Comparison of ENCODE assay signal across 1 cellular context in the genomic region with DNA sequence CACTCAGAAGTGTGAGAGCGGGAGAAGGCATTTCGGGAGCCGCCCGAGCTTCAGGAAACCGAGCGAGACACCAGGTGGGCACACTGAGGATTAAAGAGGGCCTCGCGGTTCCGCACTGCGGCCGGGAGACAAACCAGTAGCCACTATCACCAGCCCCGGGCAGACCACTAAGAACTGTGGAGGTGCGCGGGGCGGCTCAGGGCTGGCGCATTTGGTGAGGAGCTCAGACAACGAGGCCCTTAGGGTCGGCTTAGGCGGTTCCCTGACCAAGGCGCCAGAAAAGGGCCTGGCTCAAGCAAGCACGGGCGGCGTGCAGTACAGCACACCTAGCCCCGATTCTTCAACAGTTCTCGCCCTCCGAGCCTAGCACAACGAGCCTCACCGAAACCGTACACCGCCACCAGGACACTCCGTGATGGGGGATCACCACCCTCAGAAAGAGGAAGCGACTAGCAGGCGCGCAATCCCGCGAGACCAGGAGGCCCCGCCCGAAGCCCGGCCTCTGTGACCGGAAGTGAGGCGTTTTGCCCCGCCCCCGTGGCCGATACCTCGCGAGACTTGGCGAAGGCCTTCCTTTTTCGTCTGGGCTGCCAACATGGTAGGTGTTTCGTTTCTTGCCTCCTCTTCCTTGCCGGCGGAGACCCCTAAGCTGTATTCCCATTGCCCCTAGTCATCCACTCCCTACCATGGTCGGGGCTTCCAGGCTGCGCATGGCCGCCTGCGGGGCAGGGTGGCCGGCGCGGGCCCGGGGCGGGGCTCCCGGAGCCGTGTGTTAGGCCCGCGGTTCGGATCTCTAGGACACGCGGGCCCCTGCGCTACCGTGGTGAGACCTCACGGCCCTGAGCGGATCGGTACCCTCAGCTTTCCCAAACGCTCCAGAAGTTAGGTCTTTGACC.
TF ChIP-seq lines count a peak whose summit lies in the region.

A gene (plus strand): TSS at position 574 of the 896 bp plus-strand sequence. CDS start 22 bp downstream, at position 596.
A gene with protein sequence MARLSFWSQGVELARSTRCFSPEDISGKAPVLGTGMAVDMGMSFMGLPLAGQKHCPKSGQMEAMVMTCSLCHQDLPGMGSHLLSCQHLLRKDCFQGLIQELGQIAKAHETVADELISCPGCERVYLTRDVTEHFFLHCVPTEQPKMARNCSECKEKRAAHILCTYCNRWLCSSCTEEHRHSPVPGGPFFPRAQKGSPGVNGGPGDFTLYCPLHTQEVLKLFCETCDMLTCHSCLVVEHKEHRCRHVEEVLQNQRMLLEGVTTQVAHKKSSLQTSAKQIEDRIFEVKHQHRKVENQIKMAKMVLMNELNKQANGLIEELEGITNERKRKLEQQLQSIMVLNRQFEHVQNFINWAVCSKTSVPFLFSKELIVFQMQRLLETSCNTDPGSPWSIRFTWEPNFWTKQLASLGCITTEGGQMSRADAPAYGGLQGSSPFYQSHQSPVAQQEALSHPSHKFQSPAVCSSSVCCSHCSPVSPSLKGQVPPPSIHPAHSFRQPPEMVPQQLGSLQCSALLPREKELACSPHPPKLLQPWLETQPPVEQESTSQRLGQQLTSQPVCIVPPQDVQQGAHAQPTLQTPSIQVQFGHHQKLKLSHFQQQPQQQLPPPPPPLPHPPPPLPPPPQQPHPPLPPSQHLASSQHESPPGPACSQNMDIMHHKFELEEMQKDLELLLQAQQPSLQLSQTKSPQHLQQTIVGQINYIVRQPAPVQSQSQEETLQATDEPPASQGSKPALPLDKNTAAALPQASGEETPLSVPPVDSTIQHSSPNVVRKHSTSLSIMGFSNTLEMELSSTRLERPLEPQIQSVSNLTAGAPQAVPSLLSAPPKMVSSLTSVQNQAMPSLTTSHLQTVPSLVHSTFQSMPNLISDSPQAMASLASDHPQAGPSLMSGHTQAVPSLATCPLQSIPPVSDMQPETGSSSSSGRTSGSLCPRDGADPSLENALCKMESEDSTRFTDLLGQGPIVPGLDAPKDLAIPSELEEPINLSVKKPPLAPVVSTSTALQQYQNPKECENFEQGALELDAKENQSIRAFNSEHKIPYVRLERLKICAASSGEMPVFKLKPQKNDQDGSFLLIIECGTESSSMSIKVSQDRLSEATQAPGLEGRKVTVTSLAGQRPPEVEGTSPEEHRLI (N-terminal part only) (minus strand): TSS at position 447 of the 896 bp plus-strand sequence. CDS start 10,391 bp downstream, outside the sequence.

TF ChIP-seq in WTC11, 78 proteins besides CTCF, POLR2A, EP300 and RAD21 (continued from another document and continues in another):
- TF ChIP-seq FOXP1 (CRISPR knock-in tag; IDR thresholded peaks at IDR 0.05; ENCODE audit: borderline replicate concordance) (no peak; the same call in 1 of the 2 replicates), CREB1 (CRISPR knock-in tag; IDR thresholded peaks at IDR 0.05) (no peak), NFATC4 (CRISPR knock-in tag; IDR thresholded peaks at IDR 0.05) (peak; percentile 52; the same call in 1 of the 2 replicates), ZNF219 (CRISPR knock-in tag; IDR thresholded peaks at IDR 0.05; ENCODE audit: borderline replicate concordance) (peak; percentile 20; the same call in 1 of the 2 replicates), ZNF263 (CRISPR knock-in tag; IDR thresholded peaks at IDR 0.05; ENCODE audit: low read depth) (no peak), FOXK1 (CRISPR knock-in tag; IDR thresholded peaks at IDR 0.05) (peak; percentile 70; the same call in 1 of the 2 replicates), KAT7 (CRISPR knock-in tag; IDR thresholded peaks at IDR 0.05; ENCODE audit: borderline replicate concordance) (no peak), TP53 (CRISPR knock-in tag; IDR thresholded peaks at IDR 0.05) (no peak), ATF1 (CRISPR knock-in tag; IDR thresholded peaks at IDR 0.05) (0 out of 2 replicates have a peak, but pooled peaks have one; percentile 18), EMX1 (CRISPR knock-in tag; IDR thresholded peaks at IDR 0.05) (no peak; the same call in none of the 2 replicates), NR3C1 (CRISPR knock-in tag; conservative IDR thresholded peaks at IDR 0.05; ENCODE audit: low read depth) (no peak), ELF4 (CRISPR knock-in tag; IDR thresholded peaks at IDR 0.05; ENCODE audit: low read depth) (no peak), GRHL2 (CRISPR knock-in tag; IDR thresholded peaks at IDR 0.05; ENCODE audit: insufficient replicate concordance, severe bottlenecking) (no peak), ZNF423 (CRISPR knock-in tag; IDR thresholded peaks at IDR 0.05) (no peak), ZNF317 (CRISPR knock-in tag; IDR thresholded peaks at IDR 0.05; ENCODE audit: borderline replicate concordance, low read depth) (no peak), RELA (CRISPR knock-in tag; IDR thresholded peaks at IDR 0.05; ENCODE audit: borderline replicate concordance) (0 out of 2 replicates have a peak, but pooled peaks have one; percentile 5), CREM (CRISPR knock-in tag; IDR thresholded peaks at IDR 0.05) (peak; percentile 87), HMGA2 (CRISPR knock-in tag; IDR thresholded peaks at IDR 0.05) (no peak; the same call in 1 of the 2 replicates), SOX15 (CRISPR knock-in tag; IDR thresholded peaks at IDR 0.05) (no peak)
- TF ChIP-seq, protein P1, sequence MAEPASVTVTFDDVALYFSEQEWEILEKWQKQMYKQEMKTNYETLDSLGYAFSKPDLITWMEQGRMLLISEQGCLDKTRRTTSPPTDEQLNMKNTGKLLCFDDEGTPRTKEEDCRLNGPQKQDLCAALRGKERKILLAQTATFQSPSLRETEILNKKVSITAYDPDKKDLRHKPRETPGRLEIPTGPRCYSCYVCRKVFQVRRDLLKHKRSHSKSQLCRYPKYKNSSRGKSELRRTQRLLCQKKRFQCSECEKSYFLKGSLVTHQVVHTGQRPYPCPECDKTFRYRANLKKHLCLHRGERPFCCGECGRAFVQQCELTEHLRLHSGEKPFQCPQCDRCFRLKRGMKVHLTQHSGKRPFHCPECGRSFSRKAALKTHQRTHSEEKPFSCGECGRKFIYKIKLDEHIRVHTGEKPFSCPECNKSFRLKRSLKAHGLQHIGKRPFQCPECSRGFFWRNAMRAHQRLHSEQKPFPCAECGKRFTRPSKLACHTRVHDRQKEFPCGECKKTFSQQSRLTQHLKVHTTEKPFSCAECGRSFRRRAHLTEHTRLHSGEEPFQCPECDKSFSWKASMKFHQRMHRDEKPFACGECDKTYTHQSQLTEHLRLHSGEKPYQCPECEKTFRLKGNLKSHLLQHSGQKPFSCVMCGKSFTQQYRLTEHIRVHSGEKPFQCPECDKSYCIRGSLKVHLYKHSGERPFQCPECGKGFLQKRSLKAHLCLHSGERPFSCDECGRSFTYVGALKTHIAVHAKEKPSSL (CRISPR knock-in tag; conservative IDR thresholded peaks at IDR 0.05): no peak
- TF ChIP-seq, protein P2, sequence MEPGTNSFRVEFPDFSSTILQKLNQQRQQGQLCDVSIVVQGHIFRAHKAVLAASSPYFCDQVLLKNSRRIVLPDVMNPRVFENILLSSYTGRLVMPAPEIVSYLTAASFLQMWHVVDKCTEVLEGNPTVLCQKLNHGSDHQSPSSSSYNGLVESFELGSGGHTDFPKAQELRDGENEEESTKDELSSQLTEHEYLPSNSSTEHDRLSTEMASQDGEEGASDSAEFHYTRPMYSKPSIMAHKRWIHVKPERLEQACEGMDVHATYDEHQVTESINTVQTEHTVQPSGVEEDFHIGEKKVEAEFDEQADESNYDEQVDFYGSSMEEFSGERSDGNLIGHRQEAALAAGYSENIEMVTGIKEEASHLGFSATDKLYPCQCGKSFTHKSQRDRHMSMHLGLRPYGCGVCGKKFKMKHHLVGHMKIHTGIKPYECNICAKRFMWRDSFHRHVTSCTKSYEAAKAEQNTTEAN (CRISPR knock-in tag; IDR thresholded peaks at IDR 0.05): 0 out of 2 replicates have a peak, but pooled peaks have one; percentile 54
- TF ChIP-seq, protein P3, sequence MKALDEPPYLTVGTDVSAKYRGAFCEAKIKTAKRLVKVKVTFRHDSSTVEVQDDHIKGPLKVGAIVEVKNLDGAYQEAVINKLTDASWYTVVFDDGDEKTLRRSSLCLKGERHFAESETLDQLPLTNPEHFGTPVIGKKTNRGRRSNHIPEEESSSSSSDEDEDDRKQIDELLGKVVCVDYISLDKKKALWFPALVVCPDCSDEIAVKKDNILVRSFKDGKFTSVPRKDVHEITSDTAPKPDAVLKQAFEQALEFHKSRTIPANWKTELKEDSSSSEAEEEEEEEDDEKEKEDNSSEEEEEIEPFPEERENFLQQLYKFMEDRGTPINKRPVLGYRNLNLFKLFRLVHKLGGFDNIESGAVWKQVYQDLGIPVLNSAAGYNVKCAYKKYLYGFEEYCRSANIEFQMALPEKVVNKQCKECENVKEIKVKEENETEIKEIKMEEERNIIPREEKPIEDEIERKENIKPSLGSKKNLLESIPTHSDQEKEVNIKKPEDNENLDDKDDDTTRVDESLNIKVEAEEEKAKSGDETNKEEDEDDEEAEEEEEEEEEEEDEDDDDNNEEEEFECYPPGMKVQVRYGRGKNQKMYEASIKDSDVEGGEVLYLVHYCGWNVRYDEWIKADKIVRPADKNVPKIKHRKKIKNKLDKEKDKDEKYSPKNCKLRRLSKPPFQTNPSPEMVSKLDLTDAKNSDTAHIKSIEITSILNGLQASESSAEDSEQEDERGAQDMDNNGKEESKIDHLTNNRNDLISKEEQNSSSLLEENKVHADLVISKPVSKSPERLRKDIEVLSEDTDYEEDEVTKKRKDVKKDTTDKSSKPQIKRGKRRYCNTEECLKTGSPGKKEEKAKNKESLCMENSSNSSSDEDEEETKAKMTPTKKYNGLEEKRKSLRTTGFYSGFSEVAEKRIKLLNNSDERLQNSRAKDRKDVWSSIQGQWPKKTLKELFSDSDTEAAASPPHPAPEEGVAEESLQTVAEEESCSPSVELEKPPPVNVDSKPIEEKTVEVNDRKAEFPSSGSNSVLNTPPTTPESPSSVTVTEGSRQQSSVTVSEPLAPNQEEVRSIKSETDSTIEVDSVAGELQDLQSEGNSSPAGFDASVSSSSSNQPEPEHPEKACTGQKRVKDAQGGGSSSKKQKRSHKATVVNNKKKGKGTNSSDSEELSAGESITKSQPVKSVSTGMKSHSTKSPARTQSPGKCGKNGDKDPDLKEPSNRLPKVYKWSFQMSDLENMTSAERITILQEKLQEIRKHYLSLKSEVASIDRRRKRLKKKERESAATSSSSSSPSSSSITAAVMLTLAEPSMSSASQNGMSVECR (CRISPR knock-in tag; IDR thresholded peaks at IDR 0.05; ENCODE audit: borderline replicate concordance): peak; percentile 91
- TF ChIP-seq, protein P4, sequence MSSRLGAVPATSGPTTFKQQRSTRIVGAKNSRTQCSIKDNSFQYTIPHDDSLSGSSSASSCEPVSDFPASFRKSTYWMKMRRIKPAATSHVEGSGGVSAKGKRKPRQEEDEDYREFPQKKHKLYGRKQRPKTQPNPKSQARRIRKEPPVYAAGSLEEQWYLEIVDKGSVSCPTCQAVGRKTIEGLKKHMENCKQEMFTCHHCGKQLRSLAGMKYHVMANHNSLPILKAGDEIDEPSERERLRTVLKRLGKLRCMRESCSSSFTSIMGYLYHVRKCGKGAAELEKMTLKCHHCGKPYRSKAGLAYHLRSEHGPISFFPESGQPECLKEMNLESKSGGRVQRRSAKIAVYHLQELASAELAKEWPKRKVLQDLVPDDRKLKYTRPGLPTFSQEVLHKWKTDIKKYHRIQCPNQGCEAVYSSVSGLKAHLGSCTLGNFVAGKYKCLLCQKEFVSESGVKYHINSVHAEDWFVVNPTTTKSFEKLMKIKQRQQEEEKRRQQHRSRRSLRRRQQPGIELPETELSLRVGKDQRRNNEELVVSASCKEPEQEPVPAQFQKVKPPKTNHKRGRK (CRISPR knock-in tag; IDR thresholded peaks at IDR 0.05; ENCODE audit: borderline replicate concordance): no peak
- TF ChIP-seq, protein P5, sequence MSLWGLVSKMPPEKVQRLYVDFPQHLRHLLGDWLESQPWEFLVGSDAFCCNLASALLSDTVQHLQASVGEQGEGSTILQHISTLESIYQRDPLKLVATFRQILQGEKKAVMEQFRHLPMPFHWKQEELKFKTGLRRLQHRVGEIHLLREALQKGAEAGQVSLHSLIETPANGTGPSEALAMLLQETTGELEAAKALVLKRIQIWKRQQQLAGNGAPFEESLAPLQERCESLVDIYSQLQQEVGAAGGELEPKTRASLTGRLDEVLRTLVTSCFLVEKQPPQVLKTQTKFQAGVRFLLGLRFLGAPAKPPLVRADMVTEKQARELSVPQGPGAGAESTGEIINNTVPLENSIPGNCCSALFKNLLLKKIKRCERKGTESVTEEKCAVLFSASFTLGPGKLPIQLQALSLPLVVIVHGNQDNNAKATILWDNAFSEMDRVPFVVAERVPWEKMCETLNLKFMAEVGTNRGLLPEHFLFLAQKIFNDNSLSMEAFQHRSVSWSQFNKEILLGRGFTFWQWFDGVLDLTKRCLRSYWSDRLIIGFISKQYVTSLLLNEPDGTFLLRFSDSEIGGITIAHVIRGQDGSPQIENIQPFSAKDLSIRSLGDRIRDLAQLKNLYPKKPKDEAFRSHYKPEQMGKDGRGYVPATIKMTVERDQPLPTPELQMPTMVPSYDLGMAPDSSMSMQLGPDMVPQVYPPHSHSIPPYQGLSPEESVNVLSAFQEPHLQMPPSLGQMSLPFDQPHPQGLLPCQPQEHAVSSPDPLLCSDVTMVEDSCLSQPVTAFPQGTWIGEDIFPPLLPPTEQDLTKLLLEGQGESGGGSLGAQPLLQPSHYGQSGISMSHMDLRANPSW (CRISPR knock-in tag; conservative IDR thresholded peaks at IDR 0.05; ENCODE audit: low read depth): no peak
- TF ChIP-seq, protein P6, sequence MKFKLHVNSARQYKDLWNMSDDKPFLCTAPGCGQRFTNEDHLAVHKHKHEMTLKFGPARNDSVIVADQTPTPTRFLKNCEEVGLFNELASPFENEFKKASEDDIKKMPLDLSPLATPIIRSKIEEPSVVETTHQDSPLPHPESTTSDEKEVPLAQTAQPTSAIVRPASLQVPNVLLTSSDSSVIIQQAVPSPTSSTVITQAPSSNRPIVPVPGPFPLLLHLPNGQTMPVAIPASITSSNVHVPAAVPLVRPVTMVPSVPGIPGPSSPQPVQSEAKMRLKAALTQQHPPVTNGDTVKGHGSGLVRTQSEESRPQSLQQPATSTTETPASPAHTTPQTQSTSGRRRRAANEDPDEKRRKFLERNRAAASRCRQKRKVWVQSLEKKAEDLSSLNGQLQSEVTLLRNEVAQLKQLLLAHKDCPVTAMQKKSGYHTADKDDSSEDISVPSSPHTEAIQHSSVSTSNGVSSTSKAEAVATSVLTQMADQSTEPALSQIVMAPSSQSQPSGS (CRISPR knock-in tag; IDR thresholded peaks at IDR 0.05; ENCODE audit: borderline replicate concordance, low read depth): no peak
- TF ChIP-seq, protein P7, sequence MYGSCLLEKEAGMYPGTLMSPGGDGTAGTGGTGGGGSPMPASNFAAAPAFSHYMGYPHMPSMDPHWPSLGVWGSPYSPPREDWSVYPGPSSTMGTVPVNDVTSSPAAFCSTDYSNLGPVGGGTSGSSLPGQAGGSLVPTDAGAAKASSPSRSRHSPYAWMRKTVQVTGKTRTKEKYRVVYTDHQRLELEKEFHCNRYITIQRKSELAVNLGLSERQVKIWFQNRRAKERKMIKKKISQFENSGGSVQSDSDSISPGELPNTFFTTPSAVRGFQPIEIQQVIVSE (CRISPR knock-in tag; IDR thresholded peaks at IDR 0.05; ENCODE audit: borderline replicate concordance): no peak
- TF ChIP-seq, protein P8, sequence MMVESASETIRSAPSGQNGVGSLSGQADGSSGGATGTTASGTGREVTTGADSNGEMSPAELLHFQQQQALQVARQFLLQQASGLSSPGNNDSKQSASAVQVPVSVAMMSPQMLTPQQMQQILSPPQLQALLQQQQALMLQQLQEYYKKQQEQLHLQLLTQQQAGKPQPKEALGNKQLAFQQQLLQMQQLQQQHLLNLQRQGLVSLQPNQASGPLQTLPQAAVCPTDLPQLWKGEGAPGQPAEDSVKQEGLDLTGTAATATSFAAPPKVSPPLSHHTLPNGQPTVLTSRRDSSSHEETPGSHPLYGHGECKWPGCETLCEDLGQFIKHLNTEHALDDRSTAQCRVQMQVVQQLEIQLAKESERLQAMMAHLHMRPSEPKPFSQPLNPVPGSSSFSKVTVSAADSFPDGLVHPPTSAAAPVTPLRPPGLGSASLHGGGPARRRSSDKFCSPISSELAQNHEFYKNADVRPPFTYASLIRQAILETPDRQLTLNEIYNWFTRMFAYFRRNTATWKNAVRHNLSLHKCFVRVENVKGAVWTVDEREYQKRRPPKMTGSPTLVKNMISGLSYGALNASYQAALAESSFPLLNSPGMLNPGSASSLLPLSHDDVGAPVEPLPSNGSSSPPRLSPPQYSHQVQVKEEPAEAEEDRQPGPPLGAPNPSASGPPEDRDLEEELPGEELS (CRISPR knock-in tag; IDR thresholded peaks at IDR 0.05): peak; percentile 66; the same call in 1 of the 2 replicates
